24 cellular contexts compared by ENCODE assay signal in genomic region chr5:1462358-1462757, GRCh38. TPM values are rescaled to one million over a fixed set of nuclear protein-coding genes. Genes with fewer than 3 reads are reported as not detected.
A peak's percentile ranks its signal among the peaks of the same experiment; 100 is the strongest.
DNase-seq lines count a peak whose midpoint lies in the region; ATAC-seq, FAIRE-seq and TF ChIP-seq lines count a peak whose summit lies in the region.
"Had no signal": no experiment of that assay in that cellular context is flagged by ENCODE, and none has a peak within 500 bp of the region (broad histone marks: within the 10 kb centered on the region; RNA-seq: fewer than 3 reads in every experiment).

No MANE protein-coding gene starts in this region.

- H3K9me3 ChIP-seq in BE2C (no peaks in the 10 kb centered on the region; the same call in 1 of the 2 replicates), GM12878 (replicated peaks; ENCODE audit: control insufficient read depth, insufficient read depth, low read length) (peaks cover 4% of the 10 kb centered on the region; the same call in 1 of the 3 replicates)
- H3K9me3 ChIP-seq: tibial nerve had no signal

- peak; percentile 60; the same call in 1 of the 2 replicates for TF ChIP-seq POLR2A in GM12878 (IDR thresholded peaks at IDR 0.05; ENCODE audit: low read depth, low read length)

- in situ Hi-C loops in GM12878 (cut with MboI), result no loop called here

- TF ChIP-seq EP300 in GM12878 (IDR thresholded peaks at IDR 0.05; ENCODE audit: borderline replicate concordance in 1 of 2, control insufficient read depth in 1 of 2, low read depth in 2 of 2, low read length in 2 of 2), result no peak

- H3K4me3 ChIP-seq in BE2C (ENCODE audit: low read depth, low read length), result no peak overlapping the region
- H3K4me3 ChIP-seq in GM12878, result no peak overlapping the region
- H3K4me3 ChIP-seq: GM23338, K562, Peyer's patch, tibial nerve had no signal

- DNase-seq in BE2C (peak; percentile 79), ELF-1 (ENCODE audit: low read depth, low spot score) (peak; percentile 60), GM12878 (ENCODE audit: low read depth, low spot score) (no peak), nephron progenitor cell (no peak), inferior parietal cortex (ENCODE audit: extremely low spot score) (no peak), GM19240 (ENCODE audit: insufficient read length, low spot score) (no peak)
- DNase-seq: CD8-positive, alpha-beta T cell; dermis blood vessel endothelial cell; DMS53; NCI-H187 treated with DMSO at 0.1 percent for 48 hours; stimulated activated CD4-positive, alpha-beta T cell treated with anti-CD3 and anti-CD28 coated beads, Interleukin-2, amount 100 ng/mL, for 24 hours had no signal

- SMC1A ChIA-PET in GM12878 (lab: Charles Lee; ENCODE audit: uncharacterized antibody, unreplicated experiment), result no interaction called here

- 91% methylated on average over 20 of the region's 20 CpGs for WGBS in GM12878 (ENCODE audit: insufficient coverage, insufficient replicate concordance, low lambda C conversion rate, missing lambda C conversion rate)

- no peaks in the 10 kb centered on the region for H4K20me1 ChIP-seq in GM12878 (ENCODE audit: control insufficient read depth, insufficient read depth)

- peaks cover 25% of the 10 kb centered on the region for H3K9me3 Mint-ChIP-seq in nephron progenitor cell
- H3K9me3 Mint-ChIP-seq: CD8-positive, alpha-beta T cell had no signal

- H3K79me2 ChIP-seq in GM12878 (ENCODE audit: control insufficient read depth, insufficient read depth, low read length), result no peaks in the 10 kb centered on the region

- H3K4me3 Mint-ChIP-seq in nephron progenitor cell, result no peak overlapping the region
- H3K4me3 Mint-ChIP-seq: CD8-positive, alpha-beta T cell; GM23338; stimulated activated naive CD8-positive, alpha-beta T cell treated with anti-CD3 and anti-CD28 coated beads, Interleukin-15, Interleukin-2, amounts not matched to agents 100 ng/mL and 50 ng/mL, for 24 hours; T-helper 2 cell treated with Interferon-gamma antibody and Interleukin-4, amounts not matched to agents 5 μg/mL and 100 μg/mL, for 36 hours had no signal

- peak overlapping the region; percentile 68 for H3K27ac Mint-ChIP-seq in nephron progenitor cell
- H3K27ac Mint-ChIP-seq: activated T-helper 2 cell treated with anti-CD3 and anti-CD28 coated beads, Interferon-gamma antibody, Interleukin-2, Interleukin-4, amounts not matched to agents 10 μg/mL and 5 μg/mL and 100 μg/mL, durations not matched to agents 14 hours and 24 hours and 36 hours; CD8-positive, alpha-beta T cell; GM23338; stimulated activated naive CD8-positive, alpha-beta T cell treated with anti-CD3 and anti-CD28 coated beads, Interleukin-15, Interleukin-2, amounts not matched to agents 100 ng/mL and 50 ng/mL, for 24 hours; T-helper 2 cell treated with Interferon-gamma antibody and Interleukin-4, amounts not matched to agents 5 μg/mL and 100 μg/mL, for 36 hours had no signal

- RAD21 ChIA-PET in GM12878 (lab: Charles Lee; ENCODE audit: unreplicated experiment), result no interaction called here

- intact Hi-C loops in GM12878 (cut with micrococcal nuclease; ENCODE audit: unreplicated experiment), result no loop called here

- H3K4me1 ChIP-seq in BE2C (no peaks in the 10 kb centered on the region), GM12878 (ENCODE audit: control insufficient read depth, insufficient read depth, low read length) (no peaks in the 10 kb centered on the region)
- H3K4me1 ChIP-seq: Peyer's patch, tibial nerve had no signal

- TF ChIP-seq CTCF in BE2C (IDR thresholded peaks at IDR 0.05; ENCODE audit: low read depth, low read length), result no peak
- no peak for TF ChIP-seq CTCF in GM12878 (IDR thresholded peaks at IDR 0.05 in 2 of 3, conservative IDR thresholded peaks at IDR 0.05 in 1 of 3; ENCODE audit: control insufficient read depth in 2 of 3, extremely low read depth in 1 of 3, insufficient read depth in 1 of 3, low read depth in 3 of 3, low read length in 3 of 3)
- no peak for TF ChIP-seq CTCF in nephron progenitor cell (IDR thresholded peaks at IDR 0.05)

- H3K27me3 Mint-ChIP-seq in nephron progenitor cell (ENCODE audit: low read depth, poor library complexity), result no peaks in the 10 kb centered on the region
- H3K27me3 Mint-ChIP-seq: stimulated activated naive CD8-positive, alpha-beta T cell treated with anti-CD3 and anti-CD28 coated beads, Interleukin-15, Interleukin-2, amounts not matched to agents 100 ng/mL and 50 ng/mL, for 24 hours had no signal

- H2AFZ ChIP-seq in GM12878 (ENCODE audit: control insufficient read depth, low read depth, low read length), result no peak overlapping the region
- H2AFZ ChIP-seq: GM23338 had no signal

- H3K27ac ChIP-seq in GM12878 (ENCODE audit: control insufficient read depth, insufficient read depth), result no peak overlapping the region
- H3K27ac ChIP-seq: Peyer's patch, tibial nerve had no signal

- peaks cover 60% of the 10 kb centered on the region for H3K36me3 ChIP-seq in BE2C
- H3K36me3 ChIP-seq in GM12878 (ENCODE audit: control insufficient read depth in 2 of 2, insufficient read depth in 2 of 2, low read length in 1 of 2), result peaks cover 27 to 34% of the 10 kb centered on the region in 2 experiments

- no TSS peak for BruUV-seq in GM12878 (replicated peaks; lab: Mats Ljungman, UMichigan)

- no peaks in the 10 kb centered on the region for H3K4me1 Mint-ChIP-seq in nephron progenitor cell
- H3K4me1 Mint-ChIP-seq: GM23338 had no signal

- no peak overlapping the region for H3K9ac ChIP-seq in GM12878 (ENCODE audit: control insufficient read depth, insufficient read depth, low read length)

- ATAC-seq in GM12878 (no peak), HG02884 (IDR thresholded peaks at IDR 0.05; ENCODE audit: unreplicated experiment) (no peak)
- ATAC-seq: activated CD4-positive, CD25-positive, alpha-beta regulatory T cell treated with anti-CD3 and anti-CD28 coated beads, Interleukin-2, amount 50 U/mL, for 24 hours; CD8-positive, alpha-beta T cell; GM23338; K562 had no signal

- no peak for FAIRE-seq in GM12878 (lab: Jason Lieb, UNC)
- FAIRE-seq: GM12891, K562 had no signal

- no peaks in the 10 kb centered on the region for H3K27me3 ChIP-seq in BE2C
- H3K27me3 ChIP-seq in GM12878 (replicated peaks in 1 of 2; ENCODE audit: control insufficient read depth in 2 of 2, insufficient read depth in 2 of 2, low read length in 1 of 2), result no peaks in the 10 kb centered on the region
- H3K27me3 ChIP-seq: Peyer's patch, tibial nerve had no signal

- CTCF ChIA-PET in GM12878 (lab: Yijun Ruan, JAX), result no interaction called here

- POLR2A ChIA-PET in GM12878 (lab: Charles Lee), result no interaction called here

- H3K36me3 Mint-ChIP-seq in nephron progenitor cell (ENCODE audit: low read depth), result peaks cover 79% of the 10 kb centered on the region

- no peak overlapping the region for H3K4me2 ChIP-seq in GM12878 (ENCODE audit: control insufficient read depth, insufficient read depth)
- H3K4me2 ChIP-seq: GM23338 had no signal

- no peak for TF ChIP-seq RAD21 in GM12878 (IDR thresholded peaks at IDR 0.05; ENCODE audit: insufficient read depth, low read depth, low read length)

TF ChIP-seq in GM12878, 131 proteins besides CTCF, POLR2A, EP300 and RAD21 (continues in another document):
- TF ChIP-seq TCF7 (IDR thresholded peaks at IDR 0.05; ENCODE audit: borderline replicate concordance), result no peak
- TF ChIP-seq ZZZ3 (IDR thresholded peaks at IDR 0.05; ENCODE audit: control insufficient read depth, insufficient read length, low read depth), result no peak
- TF ChIP-seq, protein P1, sequence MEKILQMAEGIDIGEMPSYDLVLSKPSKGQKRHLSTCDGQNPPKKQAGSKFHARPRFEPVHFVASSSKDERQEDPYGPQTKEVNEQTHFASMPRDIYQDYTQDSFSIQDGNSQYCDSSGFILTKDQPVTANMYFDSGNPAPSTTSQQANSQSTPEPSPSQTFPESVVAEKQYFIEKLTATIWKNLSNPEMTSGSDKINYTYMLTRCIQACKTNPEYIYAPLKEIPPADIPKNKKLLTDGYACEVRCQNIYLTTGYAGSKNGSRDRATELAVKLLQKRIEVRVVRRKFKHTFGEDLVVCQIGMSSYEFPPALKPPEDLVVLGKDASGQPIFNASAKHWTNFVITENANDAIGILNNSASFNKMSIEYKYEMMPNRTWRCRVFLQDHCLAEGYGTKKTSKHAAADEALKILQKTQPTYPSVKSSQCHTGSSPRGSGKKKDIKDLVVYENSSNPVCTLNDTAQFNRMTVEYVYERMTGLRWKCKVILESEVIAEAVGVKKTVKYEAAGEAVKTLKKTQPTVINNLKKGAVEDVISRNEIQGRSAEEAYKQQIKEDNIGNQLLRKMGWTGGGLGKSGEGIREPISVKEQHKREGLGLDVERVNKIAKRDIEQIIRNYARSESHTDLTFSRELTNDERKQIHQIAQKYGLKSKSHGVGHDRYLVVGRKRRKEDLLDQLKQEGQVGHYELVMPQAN (conservative IDR thresholded peaks at IDR 0.05), result no peak
- no peak for TF ChIP-seq EED (IDR thresholded peaks at IDR 0.05; ENCODE audit: low read depth)
- TF ChIP-seq GABPA (IDR thresholded peaks at IDR 0.05; ENCODE audit: low read depth), result no peak
- TF ChIP-seq NFXL1 (IDR thresholded peaks at IDR 0.05; ENCODE audit: borderline replicate concordance), result no peak
- TF ChIP-seq MYB (IDR thresholded peaks at IDR 0.05; ENCODE audit: borderline replicate concordance, low read depth, low read length), result no peak
- no peak for TF ChIP-seq SMC3 (IDR thresholded peaks at IDR 0.05; ENCODE audit: borderline replicate concordance, low read length)
- TF ChIP-seq ZNF217 (IDR thresholded peaks at IDR 0.05), result no peak

RNA-seq across cellular contexts. Expression of gene SLC6A3, which starts 17.1 kb away (rescaled TPM):
- polyA plus RNA-seq in BE2C (2012; ENCODE audit: insufficient read depth, insufficient read length, low read depth), result 1.2 TPM
- total RNA-seq in GM12878 (2013; cell fraction: nucleolus; rRNA removed), result not detected in 2 replicates
- total RNA-seq in GM12878 (2014; rRNA removed) (not detected in 2 replicates), GM12878 (2014; rRNA removed; fragmentation: Illumina TruSeq; extraction: Trizol) (not detected in 2 replicates), GM12878 (2021) (not detected in 2 replicates)
- not detected for polyA plus RNA-seq in GM12878 (2011; ENCODE audit: low read depth)
- polyA plus RNA-seq in GM12878 (2011; rRNA removed) (0.01 TPM in 1 of 2 replicates, not detected in the other), GM12878 (2014; fragmentation: Illumina TruSeq; extraction: Trizol) (not detected in 2 replicates), GM12878 (2014; fragmentation: Nextera tagmentation; extraction: Ambion mirVana) (not detected), GM12878 (2014; rRNA removed) (not detected in 2 replicates), GM12878 (2016; fragmentation: Nextera tagmentation; extraction: Ambion mirVana) (not detected)
- 0.05 TPM in 1 of 2 replicates, not detected in the other for polyA plus RNA-seq in GM12878 (2011; cell fraction: cytosol; rRNA removed)
- not detected in 2 replicates for polyA plus RNA-seq in GM12878 (2011; cell fraction: nucleus; rRNA removed)
- 0.07 and 0.18 TPM in 2 replicates for polyA plus RNA-seq in GM12878 (2012)
- polyA minus RNA-seq in GM12878 (2011; rRNA and poly(A)+ RNA removed), result not detected in 2 replicates
- not detected in 2 replicates for polyA minus RNA-seq in GM12878 (2011; cell fraction: cytosol; rRNA and poly(A)+ RNA removed)
- polyA minus RNA-seq in GM12878 (2011; cell fraction: nucleus; rRNA and poly(A)+ RNA removed), result not detected in 2 replicates
- total RNA-seq: activated T-helper 2 cell treated with anti-CD3 and anti-CD28 coated beads, Interferon-gamma antibody, Interleukin-2, Interleukin-4, amounts not matched to agents 10 μg/mL and 5 μg/mL and 100 μg/mL, durations not matched to agents 14 hours and 24 hours and 36 hours; CD8-positive, alpha-beta T cell; dermis blood vessel endothelial cell; fibroblast of villous mesenchyme; K562; lung microvascular endothelial cell; skeletal muscle tissue had no signal
- polyA plus RNA-seq: K562 had no signal

Comparison
In these comparisons a context has a peak if more than half of its experiments do, and no peak if none do; other contexts are left out.
1. DNase-seq: peak in BE2C (single experiment) and ELF-1 (single experiment); none in GM12878 (single experiment), nephron progenitor cell (single experiment), inferior parietal cortex (single experiment) and GM19240 (single experiment).